ENCODE assay signal across 1 cellular context in the genomic region with DNA sequence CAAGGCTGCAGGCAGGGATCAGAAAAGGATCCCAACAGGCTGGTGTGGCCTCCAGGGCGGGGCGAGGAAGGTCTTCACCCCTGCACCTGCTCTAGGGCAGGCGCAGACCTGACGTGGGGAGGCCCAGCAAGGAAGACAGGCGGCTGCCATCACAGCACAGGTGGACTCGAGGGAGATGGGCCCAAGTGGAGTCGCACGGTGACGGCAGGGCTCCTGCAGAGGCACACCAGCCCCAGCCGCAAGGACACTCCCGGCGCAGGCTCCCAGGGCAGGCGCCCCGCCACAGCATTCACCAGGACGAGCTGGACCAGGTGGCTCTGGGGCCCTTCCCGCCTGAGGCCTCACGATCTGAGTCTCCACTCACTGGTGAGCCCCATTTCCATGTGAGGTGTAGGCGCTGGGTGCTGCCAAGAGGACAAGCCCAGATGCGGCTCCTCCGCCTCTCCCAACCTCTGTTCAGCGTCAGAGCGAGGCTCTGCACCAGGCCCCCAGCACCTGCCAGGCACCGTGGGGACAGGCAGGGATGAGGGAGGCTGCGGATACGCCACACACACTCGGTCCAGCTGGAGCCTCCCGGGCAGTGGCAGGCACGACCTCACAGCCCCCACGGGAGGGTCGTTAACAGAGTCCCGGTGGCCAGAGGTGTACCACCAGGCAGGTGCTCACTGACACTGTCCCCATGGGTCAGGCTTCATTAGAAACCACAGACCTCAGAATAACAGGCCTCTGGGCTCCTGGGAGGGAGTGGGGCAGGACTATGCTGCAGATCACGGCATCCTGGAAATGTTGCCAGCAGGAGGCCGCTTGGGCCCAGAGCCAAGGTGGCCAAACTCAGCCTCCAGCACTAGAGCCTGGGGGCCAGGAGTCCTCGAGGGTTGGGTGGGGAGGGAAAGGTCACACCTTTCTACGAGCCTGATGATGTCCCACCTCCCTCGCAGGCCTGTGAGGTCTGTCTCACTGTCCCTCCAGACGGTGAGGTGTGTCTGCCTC.
TF ChIP-seq lines count a peak whose summit lies in the region.

No MANE protein-coding gene starts in this region.

TF ChIP-seq in HEK293, 187 proteins besides CTCF, POLR2A, EP300 and RAD21 (continued from another document):
- TF ChIP-seq, protein P1, sequence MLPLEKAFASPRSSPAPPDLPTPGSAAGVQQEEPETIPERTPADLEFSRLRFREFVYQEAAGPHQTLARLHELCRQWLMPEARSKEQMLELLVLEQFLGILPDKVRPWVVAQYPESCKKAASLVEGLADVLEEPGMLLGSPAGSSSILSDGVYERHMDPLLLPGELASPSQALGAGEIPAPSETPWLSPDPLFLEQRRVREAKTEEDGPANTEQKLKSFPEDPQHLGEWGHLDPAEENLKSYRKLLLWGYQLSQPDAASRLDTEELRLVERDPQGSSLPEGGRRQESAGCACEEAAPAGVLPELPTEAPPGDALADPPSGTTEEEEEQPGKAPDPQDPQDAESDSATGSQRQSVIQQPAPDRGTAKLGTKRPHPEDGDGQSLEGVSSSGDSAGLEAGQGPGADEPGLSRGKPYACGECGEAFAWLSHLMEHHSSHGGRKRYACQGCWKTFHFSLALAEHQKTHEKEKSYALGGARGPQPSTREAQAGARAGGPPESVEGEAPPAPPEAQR (tag by site-specific recombination; IDR thresholded peaks at IDR 0.05): no peak
- TF ChIP-seq, protein P2, sequence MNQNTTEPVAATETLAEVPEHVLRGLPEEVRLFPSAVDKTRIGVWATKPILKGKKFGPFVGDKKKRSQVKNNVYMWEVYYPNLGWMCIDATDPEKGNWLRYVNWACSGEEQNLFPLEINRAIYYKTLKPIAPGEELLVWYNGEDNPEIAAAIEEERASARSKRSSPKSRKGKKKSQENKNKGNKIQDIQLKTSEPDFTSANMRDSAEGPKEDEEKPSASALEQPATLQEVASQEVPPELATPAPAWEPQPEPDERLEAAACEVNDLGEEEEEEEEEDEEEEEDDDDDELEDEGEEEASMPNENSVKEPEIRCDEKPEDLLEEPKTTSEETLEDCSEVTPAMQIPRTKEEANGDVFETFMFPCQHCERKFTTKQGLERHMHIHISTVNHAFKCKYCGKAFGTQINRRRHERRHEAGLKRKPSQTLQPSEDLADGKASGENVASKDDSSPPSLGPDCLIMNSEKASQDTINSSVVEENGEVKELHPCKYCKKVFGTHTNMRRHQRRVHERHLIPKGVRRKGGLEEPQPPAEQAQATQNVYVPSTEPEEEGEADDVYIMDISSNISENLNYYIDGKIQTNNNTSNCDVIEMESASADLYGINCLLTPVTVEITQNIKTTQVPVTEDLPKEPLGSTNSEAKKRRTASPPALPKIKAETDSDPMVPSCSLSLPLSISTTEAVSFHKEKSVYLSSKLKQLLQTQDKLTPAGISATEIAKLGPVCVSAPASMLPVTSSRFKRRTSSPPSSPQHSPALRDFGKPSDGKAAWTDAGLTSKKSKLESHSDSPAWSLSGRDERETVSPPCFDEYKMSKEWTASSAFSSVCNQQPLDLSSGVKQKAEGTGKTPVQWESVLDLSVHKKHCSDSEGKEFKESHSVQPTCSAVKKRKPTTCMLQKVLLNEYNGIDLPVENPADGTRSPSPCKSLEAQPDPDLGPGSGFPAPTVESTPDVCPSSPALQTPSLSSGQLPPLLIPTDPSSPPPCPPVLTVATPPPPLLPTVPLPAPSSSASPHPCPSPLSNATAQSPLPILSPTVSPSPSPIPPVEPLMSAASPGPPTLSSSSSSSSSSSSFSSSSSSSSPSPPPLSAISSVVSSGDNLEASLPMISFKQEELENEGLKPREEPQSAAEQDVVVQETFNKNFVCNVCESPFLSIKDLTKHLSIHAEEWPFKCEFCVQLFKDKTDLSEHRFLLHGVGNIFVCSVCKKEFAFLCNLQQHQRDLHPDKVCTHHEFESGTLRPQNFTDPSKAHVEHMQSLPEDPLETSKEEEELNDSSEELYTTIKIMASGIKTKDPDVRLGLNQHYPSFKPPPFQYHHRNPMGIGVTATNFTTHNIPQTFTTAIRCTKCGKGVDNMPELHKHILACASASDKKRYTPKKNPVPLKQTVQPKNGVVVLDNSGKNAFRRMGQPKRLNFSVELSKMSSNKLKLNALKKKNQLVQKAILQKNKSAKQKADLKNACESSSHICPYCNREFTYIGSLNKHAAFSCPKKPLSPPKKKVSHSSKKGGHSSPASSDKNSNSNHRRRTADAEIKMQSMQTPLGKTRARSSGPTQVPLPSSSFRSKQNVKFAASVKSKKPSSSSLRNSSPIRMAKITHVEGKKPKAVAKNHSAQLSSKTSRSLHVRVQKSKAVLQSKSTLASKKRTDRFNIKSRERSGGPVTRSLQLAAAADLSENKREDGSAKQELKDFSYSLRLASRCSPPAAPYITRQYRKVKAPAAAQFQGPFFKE (tag by site-specific recombination; IDR thresholded peaks at IDR 0.05; ENCODE audit: borderline replicate concordance): no peak
- TF ChIP-seq, protein P3, sequence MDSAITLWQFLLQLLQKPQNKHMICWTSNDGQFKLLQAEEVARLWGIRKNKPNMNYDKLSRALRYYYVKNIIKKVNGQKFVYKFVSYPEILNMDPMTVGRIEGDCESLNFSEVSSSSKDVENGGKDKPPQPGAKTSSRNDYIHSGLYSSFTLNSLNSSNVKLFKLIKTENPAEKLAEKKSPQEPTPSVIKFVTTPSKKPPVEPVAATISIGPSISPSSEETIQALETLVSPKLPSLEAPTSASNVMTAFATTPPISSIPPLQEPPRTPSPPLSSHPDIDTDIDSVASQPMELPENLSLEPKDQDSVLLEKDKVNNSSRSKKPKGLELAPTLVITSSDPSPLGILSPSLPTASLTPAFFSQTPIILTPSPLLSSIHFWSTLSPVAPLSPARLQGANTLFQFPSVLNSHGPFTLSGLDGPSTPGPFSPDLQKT (IDR thresholded peaks at IDR 0.05; ENCODE audit: borderline replicate concordance, low read depth, low read length): no peak
- no peak for TF ChIP-seq ZNF707 (tag by site-specific recombination; IDR thresholded peaks at IDR 0.05)
- TF ChIP-seq ZIC2 (tag by site-specific recombination; IDR thresholded peaks at IDR 0.05): 0 out of 2 replicates have a peak, but pooled peaks have one; percentile 12
- no peak for TF ChIP-seq WT1 (tag by site-specific recombination; IDR thresholded peaks at IDR 0.05)
- no peak for TF ChIP-seq OVOL3 (tag by site-specific recombination; IDR thresholded peaks at IDR 0.05)
- TF ChIP-seq GLIS1 (tag by site-specific recombination; IDR thresholded peaks at IDR 0.05): peak; percentile 61
- TF ChIP-seq, protein P4, sequence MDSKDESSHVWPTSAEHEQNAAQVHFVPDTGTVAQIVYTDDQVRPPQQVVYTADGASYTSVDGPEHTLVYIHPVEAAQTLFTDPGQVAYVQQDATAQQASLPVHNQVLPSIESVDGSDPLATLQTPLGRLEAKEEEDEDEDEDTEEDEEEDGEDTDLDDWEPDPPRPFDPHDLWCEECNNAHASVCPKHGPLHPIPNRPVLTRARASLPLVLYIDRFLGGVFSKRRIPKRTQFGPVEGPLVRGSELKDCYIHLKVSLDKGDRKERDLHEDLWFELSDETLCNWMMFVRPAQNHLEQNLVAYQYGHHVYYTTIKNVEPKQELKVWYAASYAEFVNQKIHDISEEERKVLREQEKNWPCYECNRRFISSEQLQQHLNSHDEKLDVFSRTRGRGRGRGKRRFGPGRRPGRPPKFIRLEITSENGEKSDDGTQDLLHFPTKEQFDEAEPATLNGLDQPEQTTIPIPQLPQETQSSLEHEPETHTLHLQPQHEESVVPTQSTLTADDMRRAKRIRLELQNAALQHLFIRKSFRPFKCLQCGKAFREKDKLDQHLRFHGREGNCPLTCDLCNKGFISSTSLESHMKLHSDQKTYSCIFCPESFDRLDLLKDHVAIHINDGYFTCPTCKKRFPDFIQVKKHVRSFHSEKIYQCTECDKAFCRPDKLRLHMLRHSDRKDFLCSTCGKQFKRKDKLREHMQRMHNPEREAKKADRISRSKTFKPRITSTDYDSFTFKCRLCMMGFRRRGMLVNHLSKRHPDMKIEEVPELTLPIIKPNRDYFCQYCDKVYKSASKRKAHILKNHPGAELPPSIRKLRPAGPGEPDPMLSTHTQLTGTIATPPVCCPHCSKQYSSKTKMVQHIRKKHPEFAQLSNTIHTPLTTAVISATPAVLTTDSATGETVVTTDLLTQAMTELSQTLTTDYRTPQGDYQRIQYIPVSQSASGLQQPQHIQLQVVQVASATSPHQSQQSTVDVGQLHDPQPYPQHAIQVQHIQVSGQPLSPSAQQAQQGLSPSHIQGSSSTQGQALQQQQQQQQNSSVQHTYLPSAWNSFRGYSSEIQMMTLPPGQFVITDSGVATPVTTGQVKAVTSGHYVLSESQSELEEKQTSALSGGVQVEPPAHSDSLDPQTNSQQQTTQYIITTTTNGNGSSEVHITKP (tag by site-specific recombination; IDR thresholded peaks at IDR 0.05): no peak
- no peak for TF ChIP-seq SP2 (tag by site-specific recombination; IDR thresholded peaks at IDR 0.05)
- TF ChIP-seq, protein P5, sequence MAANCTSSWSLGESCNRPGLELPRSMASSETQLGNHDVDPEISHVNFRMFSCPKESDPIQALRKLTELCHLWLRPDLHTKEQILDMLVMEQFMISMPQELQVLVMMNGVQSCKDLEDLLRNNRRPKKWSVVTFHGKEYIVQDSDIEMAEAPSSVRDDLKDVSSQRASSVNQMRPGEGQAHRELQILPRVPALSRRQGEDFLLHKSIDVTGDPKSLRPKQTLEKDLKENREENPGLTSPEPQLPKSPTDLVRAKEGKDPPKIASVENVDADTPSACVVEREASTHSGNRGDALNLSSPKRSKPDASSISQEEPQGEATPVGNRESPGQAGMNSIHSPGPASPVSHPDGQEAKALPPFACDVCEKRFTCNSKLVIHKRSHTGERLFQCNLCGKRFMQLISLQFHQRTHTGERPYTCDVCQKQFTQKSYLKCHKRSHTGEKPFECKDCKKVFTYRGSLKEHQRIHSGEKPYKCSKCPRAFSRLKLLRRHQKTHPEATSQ (tag by site-specific recombination; IDR thresholded peaks at IDR 0.05): no peak
